ENCODE assay signal across 17 cellular contexts in genomic region chr6:150256618-150257272, GRCh38.
DNase-seq lines count a peak whose midpoint lies in the region; ATAC-seq, FAIRE-seq and TF ChIP-seq lines count a peak whose summit lies in the region.
"Had no signal": no experiment of that assay in that cellular context is flagged by ENCODE, and none has a peak within 500 bp of the region (broad histone marks: within the 10 kb centered on the region; RNA-seq: fewer than 3 reads in every experiment).

No MANE protein-coding gene starts in this region.

- H3K4me3 ChIP-seq in IMR-90 (ENCODE audit: insufficient read depth, low read depth, low read length) (no peak overlapping the region), kidney epithelial cell (ENCODE audit: low read depth, low read length) (no peak overlapping the region)
- H3K4me3 ChIP-seq: right atrium auricular region, thoracic aorta had no signal

- H3K9ac ChIP-seq in IMR-90 (ENCODE audit: low read depth, low read length) = no peak overlapping the region

- no peak for TF ChIP-seq CTCF in IMR-90 (conservative IDR thresholded peaks at IDR 0.05; ENCODE audit: low read depth, low read length)
- TF ChIP-seq CTCF in kidney epithelial cell (IDR thresholded peaks at IDR 0.05; ENCODE audit: insufficient read depth, low read length, poor library complexity, severe bottlenecking) = no peak
- no peak for TF ChIP-seq CTCF in endothelial cell (IDR thresholded peaks at IDR 0.05; ENCODE audit: unreplicated experiment)

- no peak; the same call in 1 of the 2 replicates for ATAC-seq in IMR-90 (ENCODE audit: low read depth)
- ATAC-seq in Right ventricle myocardium superior (ENCODE audit: poor library complexity) = no peak
- ATAC-seq: SK-N-SH treated with all-trans-retinoic acid at 6 μM for 48 hours had no signal

- dilution Hi-C loops in IMR-90 (cut with HindIII; ENCODE audit: low sequenced_read_pairs, unreplicated experiment) = no loop called here

- H3K9me3 ChIP-seq in IMR-90 (ENCODE audit: control insufficient read depth, insufficient read depth, low read length) = no peaks in the 10 kb centered on the region
- H3K9me3 ChIP-seq: right atrium auricular region, thoracic aorta had no signal

- DNase-seq in AG20443 (ENCODE audit: low spot score) (peak; percentile 54), IMR-90 (peak; percentile 73), amniotic epithelial cell (ENCODE audit: low read depth) (peak; percentile 81), kidney epithelial cell (ENCODE audit: low read depth) (peak; percentile 60), head of caudate nucleus (no peak), HTR-8/SVneo (ENCODE audit: insufficient read length, low spot score) (no peak), endothelial cell (ENCODE audit: low spot score) (no peak), Right ventricle myocardium superior (no peak)
- DNase-seq: activated CD4-positive, alpha-beta T cell treated with anti-CD3 and anti-CD28 coated beads for 1 hour; activated naive CD4-positive, alpha-beta T cell; Kasumi-1; NCI-H446 had no signal

- H4K8ac ChIP-seq in IMR-90 (ENCODE audit: low read depth in 2 of 2, low read length in 2 of 2) = no peak overlapping the region

- no CpG with 5 or more reads among the region's 8 CpGs for WGBS in IMR-90 (ENCODE audit: extremely low coverage in 2 of 2, insufficient read length in 1 of 2), 2 experiments

- H3K56ac ChIP-seq in IMR-90 (ENCODE audit: extremely low read depth, insufficient read depth, low read length) = no peak overlapping the region

- no peak overlapping the region for H2BK5ac ChIP-seq in IMR-90 (ENCODE audit: low read depth, low read length, poor library complexity, severe bottlenecking)

- H2BK20ac ChIP-seq in IMR-90 (ENCODE audit: low read depth, low read length) = no peak overlapping the region

- no peaks in the 10 kb centered on the region for H3K9me1 ChIP-seq in IMR-90 (ENCODE audit: insufficient read depth, low read length)

- no peak overlapping the region for H3K23ac ChIP-seq in IMR-90 (ENCODE audit: low read depth, low read length)

- peaks cover 4% of the 10 kb centered on the region for H3K27me3 Mint-ChIP-seq in endothelial cell (ENCODE audit: unreplicated experiment)

- H2BK120ac ChIP-seq in IMR-90 (ENCODE audit: low read depth, low read length) = no peak overlapping the region

- no peaks in the 10 kb centered on the region for H3K36me3 Mint-ChIP-seq in endothelial cell (ENCODE audit: low read depth, unreplicated experiment)

- in situ Hi-C loops in IMR-90 (cut with MboI; ENCODE audit: low sequenced_read_pairs) = no loop called here

- POLR2A ChIA-PET in IMR-90 (lab: Charles Lee; ENCODE audit: unreplicated experiment) = no interaction called here

- no peak for TF ChIP-seq POLR2A in IMR-90 (IDR thresholded peaks at IDR 0.05; ENCODE audit: low read depth, low read length)

- no peak overlapping the region for H3K27ac Mint-ChIP-seq in endothelial cell (ENCODE audit: unreplicated experiment)

- H4K91ac ChIP-seq in IMR-90 (ENCODE audit: insufficient read depth, low read depth, low read length) = no peak overlapping the region

- no peaks in the 10 kb centered on the region for H4K20me1 ChIP-seq in IMR-90 (ENCODE audit: insufficient read depth, low read length)

- no peak overlapping the region for H3K4me2 ChIP-seq in IMR-90 (ENCODE audit: low read depth, low read length)

- no TSS peak for BruUV-seq in IMR-90 (replicated peaks; lab: Mats Ljungman, UMichigan)

- CTCF ChIA-PET in IMR-90 (lab: Yijun Ruan, JAX) = no interaction called here

- no peaks in the 10 kb centered on the region; the same call in none of the 2 replicates for H3K27me3 ChIP-seq in IMR-90 (ENCODE audit: control insufficient read depth, insufficient read depth, low read length)
- no peaks in the 10 kb centered on the region for H3K27me3 ChIP-seq in kidney epithelial cell (ENCODE audit: control insufficient read depth, insufficient read depth, low read length)
- H3K27me3 ChIP-seq: right atrium auricular region had no signal

- TF ChIP-seq RAD21 in IMR-90 (IDR thresholded peaks at IDR 0.05; ENCODE audit: low read length) = no peak

- H3K18ac ChIP-seq in IMR-90 (ENCODE audit: low read depth, low read length) = no peak overlapping the region

- peaks cover 5% of the 10 kb centered on the region for H3K4me1 ChIP-seq in IMR-90 (ENCODE audit: control insufficient read depth, insufficient read depth, low read length)

- H2AFZ ChIP-seq in IMR-90 (replicated peaks; ENCODE audit: low read length, poor library complexity) = no peak overlapping the region

- no peaks in the 10 kb centered on the region for H3K79me1 ChIP-seq in IMR-90 (ENCODE audit: low read depth in 1 of 2, low read length in 2 of 2)

- no peak overlapping the region for H4K5ac ChIP-seq in IMR-90 (ENCODE audit: low read depth, low read length)

- intact Hi-C loops in IMR-90 (cut with micrococcal nuclease) (no loop called here), head of caudate nucleus (cut with DNase I) (no loop called here), Right ventricle myocardium superior (cut with DNase I) (loop anchor here (10.0 kb wide), 2 partner anchors 112 to 172 kb away; partner anchors contain the start of gene PPP1R14C)

- H2AK9ac ChIP-seq in IMR-90 (replicated peaks; ENCODE audit: low read depth, low read length, poor library complexity) = no peak overlapping the region

- no peak overlapping the region for H3K27ac ChIP-seq in IMR-90 (ENCODE audit: insufficient read depth, low read length)
- H3K27ac ChIP-seq: C4-2B, right atrium auricular region, thoracic aorta had no signal

- H2BK15ac ChIP-seq in IMR-90 (ENCODE audit: low read depth, low read length) = no peak overlapping the region

- H3K4me3 Mint-ChIP-seq in endothelial cell (ENCODE audit: unreplicated experiment) = no peak overlapping the region

- H3K9me3 Mint-ChIP-seq in endothelial cell (ENCODE audit: unreplicated experiment) = no peaks in the 10 kb centered on the region

- no peak for FAIRE-seq in HTR-8/SVneo (lab: Jason Lieb, UNC)
- FAIRE-seq: H54 had no signal

- H2AK5ac ChIP-seq in IMR-90 (ENCODE audit: low read depth, low read length) = no peak overlapping the region

- H3K14ac ChIP-seq in IMR-90 (replicated peaks; ENCODE audit: low read depth, low read length) = no peak overlapping the region

- no peak overlapping the region for H3K4ac ChIP-seq in IMR-90 (ENCODE audit: low read depth, low read length)

- H3K36me3 ChIP-seq in IMR-90 (ENCODE audit: control insufficient read depth, insufficient read depth, low read length) = no peaks in the 10 kb centered on the region
- H3K36me3 ChIP-seq in kidney epithelial cell (ENCODE audit: control insufficient read depth, insufficient read depth, low read length) = no peaks in the 10 kb centered on the region
- H3K36me3 ChIP-seq: right atrium auricular region, thoracic aorta had no signal

- H3K4me1 Mint-ChIP-seq in endothelial cell (ENCODE audit: unreplicated experiment) = peaks cover 3% of the 10 kb centered on the region

TF ChIP-seq in IMR-90, 13 proteins besides CTCF, POLR2A, EP300 and RAD21:
- TF ChIP-seq MAZ (IDR thresholded peaks at IDR 0.05; ENCODE audit: borderline replicate concordance, low read depth, low read length) (no peak), CEBPB (IDR thresholded peaks at IDR 0.05; ENCODE audit: low read depth, low read length) (peak; percentile 80), FOS (IDR thresholded peaks at IDR 0.05; ENCODE audit: low read depth, low read length) (0 out of 2 replicates have a peak, but pooled peaks have one; percentile 5)

Comparison
In these comparisons a context has a peak if more than half of its experiments do, and no peak if none do; other contexts are left out.
1. DNase-seq: peak in AG20443 (single experiment), IMR-90 (single experiment), amniotic epithelial cell (single experiment) and kidney epithelial cell (single experiment); none in head of caudate nucleus (0 of 42), HTR-8/SVneo (single experiment), endothelial cell (single experiment) and Right ventricle myocardium superior (single experiment).